ENCODE assay signal across 7 cellular contexts in genomic region chr13:44180876-44181536, GRCh38.
"Had no signal": no experiment of that assay in that cellular context is flagged by ENCODE, and none has a peak within 500 bp of the region (broad histone marks: within the 10 kb centered on the region; RNA-seq: fewer than 3 reads in every experiment).

No MANE protein-coding gene starts in this region.

- H3K27ac ChIP-seq: GM23248 had no signal

- ATAC-seq: K562 had no signal

- DNase-seq: GM23248, GOT3, H9, HCEC 1CT, IMR-90, KG1 had no signal

- H3K4me3 ChIP-seq: GM23248, K562 had no signal
